Comparison of ENCODE assay signal across 14 cellular contexts in genomic region chr19:57620673-57621348, GRCh38. TPM values are rescaled to one million over a fixed set of nuclear protein-coding genes. Genes with fewer than 3 reads are reported as not detected.
DNase-seq lines count a peak whose midpoint lies in the region; ATAC-seq and TF ChIP-seq lines count a peak whose summit lies in the region.
"Had no signal": no experiment of that assay in that cellular context is flagged by ENCODE, and none has a peak within 500 bp of the region (broad histone marks: within the 10 kb centered on the region; RNA-seq: fewer than 3 reads in every experiment).

No MANE protein-coding gene starts in this region.

- H3K36me3 Mint-ChIP-seq in neural progenitor cell (peaks cover 95% of the 10 kb centered on the region), type B pancreatic cell (peaks cover 89% of the 10 kb centered on the region)

- H3K9me2 ChIP-seq in Karpas-422 (replicated peaks; ENCODE audit: insufficient read depth, low read length), result no peaks in the 10 kb centered on the region

- H3K79me2 ChIP-seq in Karpas-422 (ENCODE audit: low read length) (peaks cover 71% of the 10 kb centered on the region), neural progenitor cell (ENCODE audit: low read depth) (peaks cover 96% of the 10 kb centered on the region)

- H2AFZ ChIP-seq in Karpas-422 (ENCODE audit: low read length) (no peak overlapping the region), neural progenitor cell (replicated peaks) (no peak overlapping the region)

- peaks cover 14% of the 10 kb centered on the region for H3F3A ChIP-seq in neural progenitor cell (ENCODE audit: low read depth)

- peaks cover 100% of the 10 kb centered on the region for H3K9me3 Mint-ChIP-seq in neural progenitor cell
- H3K9me3 Mint-ChIP-seq in type B pancreatic cell, result peaks cover 39% of the 10 kb centered on the region

- peak; percentile 9 for DNase-seq in EH (ENCODE audit: low read depth)
- DNase-seq in Karpas-422, result peak; percentile 52
- DNase-seq in neural progenitor cell (ENCODE audit: low spot score), result no peak
- no peak for DNase-seq in SHP77 (lab: John Stamatoyannopoulos, UW)
- no peak for DNase-seq in type B pancreatic cell (ENCODE audit: extremely low spot score, unreplicated experiment)
- DNase-seq: activated CD4-positive, CD25-positive, alpha-beta regulatory T cell; activated T-cell treated with anti-CD3 and anti-CD28 coated beads, Interleukin-2, amount 50 U/mL, for 1 hour; NCI-H774; stimulated activated CD4-positive, alpha-beta T cell treated with anti-CD3 and anti-CD28 coated beads, Interleukin-2, amount 100 ng/mL, for 48 hours; stimulated activated naive CD4-positive, alpha-beta T cell had no signal

- H3K4me1 Mint-ChIP-seq in neural progenitor cell, result no peaks in the 10 kb centered on the region
- no peaks in the 10 kb centered on the region for H3K4me1 Mint-ChIP-seq in type B pancreatic cell (ENCODE audit: unreplicated experiment)

- no peak overlapping the region for H3K27ac ChIP-seq in Karpas-422 (ENCODE audit: low read length)
- H3K27ac ChIP-seq in duodenal mucosa (ENCODE audit: low read depth, low read length), result no peak overlapping the region
- H3K27ac ChIP-seq in neural progenitor cell, result no peak overlapping the region
- H3K27ac ChIP-seq: prostate gland had no signal

- peaks cover 24% of the 10 kb centered on the region for H3K27me3 Mint-ChIP-seq in neural progenitor cell (ENCODE audit: insufficient read depth, low read depth)
- no peaks in the 10 kb centered on the region for H3K27me3 Mint-ChIP-seq in type B pancreatic cell

- H4K20me1 ChIP-seq in Karpas-422 (ENCODE audit: insufficient read depth, low read depth, low read length), result no peaks in the 10 kb centered on the region
- H4K20me1 ChIP-seq in neural progenitor cell (ENCODE audit: low read depth), result no peaks in the 10 kb centered on the region

- no peak for TF ChIP-seq CTCF in neural progenitor cell (IDR thresholded peaks at IDR 0.05)
- TF ChIP-seq CTCF in type B pancreatic cell (conservative IDR thresholded peaks at IDR 0.05), result no peak

- H3K27ac Mint-ChIP-seq in neural progenitor cell (no peak overlapping the region), type B pancreatic cell (no peak overlapping the region)

- H3K4me3 Mint-ChIP-seq in neural progenitor cell (no peak overlapping the region), type B pancreatic cell (no peak overlapping the region)

- no peak overlapping the region for H3K4me2 ChIP-seq in Karpas-422 (ENCODE audit: low read depth, low read length, poor library complexity, severe bottlenecking)
- H3K4me2 ChIP-seq in neural progenitor cell, result no peak overlapping the region

- H3K4me1 ChIP-seq in Karpas-422 (ENCODE audit: low read length), result no peaks in the 10 kb centered on the region
- H3K4me1 ChIP-seq in duodenal mucosa (ENCODE audit: control insufficient read depth in 1 of 2, insufficient read depth in 2 of 2, low read length in 2 of 2), result no peaks in the 10 kb centered on the region
- H3K4me1 ChIP-seq in neural progenitor cell, result no peaks in the 10 kb centered on the region
- H3K4me1 ChIP-seq: prostate gland had no signal

- H3K9ac ChIP-seq in Karpas-422 (ENCODE audit: low read length), result no peak overlapping the region
- no peak overlapping the region for H3K9ac ChIP-seq in duodenal mucosa (ENCODE audit: low read depth in 1 of 2, low read length in 2 of 2)
- no peak overlapping the region for H3K9ac ChIP-seq in neural progenitor cell

- ATAC-seq in GM18873 (IDR thresholded peaks at IDR 0.05; ENCODE audit: low FRiP score, unreplicated experiment), result no peak
- ATAC-seq in esophagus mucosa, result no peak

- H3K4me3 ChIP-seq in Karpas-422 (ENCODE audit: low read length) (no peak overlapping the region), duodenal mucosa (ENCODE audit: low read depth in 1 of 2, low read length in 2 of 2) (peak overlapping the region; percentile 40 to 43), neural progenitor cell (peak overlapping the region; percentile 6)
- H3K4me3 ChIP-seq: prostate gland had no signal

- H3K36me3 ChIP-seq in Karpas-422 (ENCODE audit: insufficient read depth, low read length) (peaks cover 90% of the 10 kb centered on the region), duodenal mucosa (ENCODE audit: control insufficient read depth in 1 of 2, insufficient read depth in 2 of 2, low read length in 2 of 2) (peaks cover 73 to 80% of the 10 kb centered on the region in 2 donors), neural progenitor cell (peaks cover 81% of the 10 kb centered on the region)

- H3K9me3 ChIP-seq in Karpas-422 (ENCODE audit: low read length), result peaks cover 96% of the 10 kb centered on the region
- peaks cover 95 to 98% of the 10 kb centered on the region in 2 donors for H3K9me3 ChIP-seq in duodenal mucosa (ENCODE audit: control insufficient read depth in 1 of 2, low read length in 2 of 2)
- H3K9me3 ChIP-seq in neural progenitor cell (ENCODE audit: low read depth), result peaks cover 89% of the 10 kb centered on the region

- no peaks in the 10 kb centered on the region for H3K27me3 ChIP-seq in Karpas-422 (ENCODE audit: low read length)
- H3K27me3 ChIP-seq in duodenal mucosa (ENCODE audit: control insufficient read depth in 1 of 2, insufficient read depth in 2 of 2, low read length in 2 of 2), result no peaks in the 10 kb centered on the region
- H3K27me3 ChIP-seq in neural progenitor cell, result peaks cover 9% of the 10 kb centered on the region

RNA-seq across cellular contexts. Expression of gene ZNF134, which starts 6.8 kb away (rescaled TPM):
- 13.7 and 23.4 TPM in 2 replicates for total RNA-seq in Karpas-422 (2014; rRNA removed; shearing (Covaris generic); ENCODE audit: low replicate concordance)
- total RNA-seq in neural progenitor cell (ENCODE audit: low replicate concordance) (40.8 and 55.3 TPM in 2 replicates), esophagus mucosa (9.6 TPM), type B pancreatic cell (ENCODE audit: low replicate concordance) (24.7 and 27.1 TPM in 2 replicates)

RNA-seq across cellular contexts. Expression of gene ZNF211, which starts 12.2 kb away (rescaled TPM):
- total RNA-seq in Karpas-422 (2014; rRNA removed; shearing (Covaris generic); ENCODE audit: low replicate concordance), result 21.8 and 22.2 TPM in 2 replicates
- total RNA-seq in neural progenitor cell (ENCODE audit: low replicate concordance) (27.0 and 42.1 TPM in 2 replicates), esophagus mucosa (4.0 TPM), type B pancreatic cell (ENCODE audit: low replicate concordance) (15.2 and 26.5 TPM in 2 replicates)

RNA-seq across cellular contexts. Expression of gene ZNF530, which starts 21.1 kb away (rescaled TPM):
- 5.2 and 7.7 TPM in 2 replicates for total RNA-seq in Karpas-422 (2014; rRNA removed; shearing (Covaris generic); ENCODE audit: low replicate concordance)
- total RNA-seq in neural progenitor cell (ENCODE audit: low replicate concordance) (10.5 and 20.4 TPM in 2 replicates), esophagus mucosa (2.1 TPM), type B pancreatic cell (ENCODE audit: low replicate concordance) (4.8 and 4.9 TPM in 2 replicates)

RNA-seq across cellular contexts. Expression of gene ZIK1, which starts 36.9 kb away (rescaled TPM):
- 0.11 TPM in 2 replicates for total RNA-seq in Karpas-422 (2014; rRNA removed; shearing (Covaris generic); ENCODE audit: low replicate concordance)
- total RNA-seq in neural progenitor cell (ENCODE audit: low replicate concordance), result 35.1 and 56.1 TPM in 2 replicates
- total RNA-seq in esophagus mucosa, result 1.1 TPM
- total RNA-seq in type B pancreatic cell (ENCODE audit: low replicate concordance), result 11.5 and 17.6 TPM in 2 replicates

RNA-seq across cellular contexts. Expression of gene ZNF416, which starts 42.1 kb away (rescaled TPM):
- total RNA-seq in Karpas-422 (2014; rRNA removed; shearing (Covaris generic); ENCODE audit: low replicate concordance), result 3.1 and 4.6 TPM in 2 replicates
- total RNA-seq in neural progenitor cell (ENCODE audit: low replicate concordance) (7.9 and 9.0 TPM in 2 replicates), esophagus mucosa (6.4 TPM), type B pancreatic cell (ENCODE audit: low replicate concordance) (9.1 and 10.3 TPM in 2 replicates)

Comparison
In these comparisons a context has a peak if more than half of its experiments do, and no peak if none do; other contexts are left out.
1. DNase-seq: peak in EH (single experiment) and Karpas-422 (single experiment); none in neural progenitor cell (single experiment), SHP77 (0 of 2) and type B pancreatic cell (single experiment).